27 cellular contexts compared by ENCODE assay signal in the genomic region with DNA sequence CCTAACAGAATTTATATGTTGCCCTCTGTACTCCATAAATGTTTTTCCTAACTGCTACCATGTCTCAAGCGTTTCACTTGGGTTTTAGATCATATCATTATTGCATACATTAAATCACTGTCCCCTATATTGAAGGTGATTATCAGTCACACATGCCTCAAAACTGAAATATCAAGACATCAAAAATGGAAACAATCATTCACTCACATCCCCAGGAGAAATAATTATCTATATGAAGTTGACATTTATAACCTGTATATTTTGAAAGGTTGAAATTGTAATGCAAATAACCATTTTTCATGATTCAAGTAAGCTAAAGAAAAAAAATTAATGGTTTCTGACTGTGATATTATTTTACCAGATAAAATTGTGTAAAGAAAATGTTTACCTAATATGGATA.
"Had no signal": no experiment of that assay in that cellular context is flagged by ENCODE, and none has a peak within 500 bp of the region (broad histone marks: within the 10 kb centered on the region; RNA-seq: fewer than 3 reads in every experiment).

No MANE protein-coding gene starts in this region.

- H3K9me3 ChIP-seq: colonic mucosa, esophagus muscularis mucosa, esophagus squamous epithelium, gastroesophageal sphincter had no signal

- H3K4me3 ChIP-seq: colonic mucosa, coronary artery, dorsolateral prefrontal cortex, esophagus muscularis mucosa, esophagus squamous epithelium, gastrocnemius medialis, gastroesophageal sphincter, heart left ventricle, heart right ventricle had no signal

- DNase-seq: colonic mucosa; cortex of kidney; dermis blood vessel endothelial cell; dorsolateral prefrontal cortex; effector CD4-positive, alpha-beta T cell; effector CD8-positive, alpha-beta T cell; effector memory CD4-positive, alpha-beta T cell; effector memory CD8-positive, alpha-beta T cell; endodermal cell; erythroblast; esophagus squamous epithelium; foreskin fibroblast; foreskin keratinocyte; foreskin melanocyte; gastrocnemius medialis; glutamatergic neuron; head of caudate nucleus; heart left ventricle; heart right ventricle had no signal

- H3K27me3 ChIP-seq: colonic mucosa, dorsolateral prefrontal cortex, esophagus muscularis mucosa, esophagus squamous epithelium, foreskin keratinocyte, gastrocnemius medialis, gastroesophageal sphincter, heart left ventricle, heart right ventricle had no signal

- FAIRE-seq: colon, endometrium, endothelial cell of umbilical vein, frontal cortex had no signal

- H3K27ac ChIP-seq: colonic mucosa, coronary artery, dorsolateral prefrontal cortex, epithelial cell of prostate, esophagus muscularis mucosa, esophagus squamous epithelium, foreskin keratinocyte, gastrocnemius medialis, gastroesophageal sphincter, heart left ventricle, heart right ventricle had no signal

- H3K36me3 ChIP-seq: colonic mucosa, esophagus muscularis mucosa, esophagus squamous epithelium, gastrocnemius medialis, gastroesophageal sphincter, heart left ventricle, heart right ventricle had no signal
